Comparison of ENCODE assay signal across 8 cellular contexts in the genomic region with DNA sequence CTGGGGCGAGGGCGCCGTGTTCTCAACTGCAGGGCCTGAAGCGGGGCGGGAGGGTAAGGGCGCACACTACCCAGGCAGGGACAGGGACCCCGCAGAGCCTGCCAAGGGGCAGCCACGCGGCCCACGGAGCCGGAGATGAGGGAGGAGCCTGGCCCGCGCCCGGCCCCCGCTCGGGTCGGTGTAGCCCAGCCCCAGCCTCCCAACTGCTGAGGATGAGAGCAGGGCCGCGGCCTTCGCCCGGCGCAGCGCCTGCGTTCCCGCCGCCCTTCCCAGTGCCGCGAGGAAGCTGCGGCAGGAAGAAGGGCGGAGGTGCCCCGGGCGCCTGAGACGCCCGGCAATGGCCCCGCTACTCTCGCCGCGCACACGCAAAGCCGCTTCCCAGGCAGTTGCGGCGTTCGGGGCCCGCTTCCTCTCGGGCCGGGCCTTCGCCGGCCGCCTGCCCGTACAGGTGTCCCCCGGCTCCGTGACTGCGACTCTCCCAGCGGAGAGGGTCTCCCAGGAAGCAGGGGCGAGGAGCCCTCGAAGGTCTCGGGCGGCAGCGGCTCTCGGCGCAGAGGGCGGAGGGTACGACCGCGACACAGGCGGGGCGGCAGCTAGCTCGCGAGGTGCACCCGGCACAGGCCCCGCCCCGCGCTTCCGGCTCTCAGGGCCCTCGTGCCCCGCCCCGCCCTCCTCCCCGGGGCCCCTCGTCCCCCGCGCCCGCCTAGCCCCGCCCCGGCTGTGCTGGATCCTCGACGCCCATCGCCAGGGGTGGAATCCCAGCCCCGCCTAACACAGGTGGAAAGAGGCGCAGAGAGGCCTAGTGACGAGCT. TPM values are rescaled to one million over a fixed set of nuclear protein-coding genes. Genes with fewer than 3 reads are reported as not detected.
A peak's percentile ranks its signal among the peaks of the same experiment; 100 is the strongest.
DNase-seq lines count a peak whose midpoint lies in the region; TF ChIP-seq lines count a peak whose summit lies in the region.

No MANE protein-coding gene starts in this region.

- no peak for TF ChIP-seq CTCF in DOHH2 (IDR thresholded peaks at IDR 0.05; ENCODE audit: low read depth, low read length, poor library complexity, severe bottlenecking)
- no peak for TF ChIP-seq CTCF in Peyer's patch (IDR thresholded peaks at IDR 0.05)
- TF ChIP-seq CTCF in fibroblast of the aortic adventitia (IDR thresholded peaks at IDR 0.05; ENCODE audit: insufficient read depth, low read length) = no peak
- no peak for TF ChIP-seq CTCF in nephron progenitor cell (IDR thresholded peaks at IDR 0.05)
- no peak for TF ChIP-seq CTCF in stomach (IDR thresholded peaks at IDR 0.05)

- peak; percentile 93 for DNase-seq in GM23248
- DNase-seq in Karpas-422 = peak; percentile 98
- peak; percentile 93 to 98 (median 98) for DNase-seq in Peyer's patch
- peak; percentile 85 to 89 for DNase-seq in activated T-helper 1 cell treated with anti-CD3 and anti-CD28 coated beads, Interleukin-2, amount 50 U/mL, for 16 hours (ENCODE audit: low read depth in 1 of 2, low spot score in 1 of 2)
- DNase-seq in fibroblast of the aortic adventitia (ENCODE audit: low read depth) = peak; percentile 27
- peak; percentile 94 for DNase-seq in nephron progenitor cell
- peak; percentile 95 for DNase-seq in stomach

- peak overlapping the region; percentile 86 for H3K4me3 ChIP-seq in DOHH2 (ENCODE audit: low read length)
- peak overlapping the region; percentile 88 for H3K4me3 ChIP-seq in GM23248
- peak overlapping the region; percentile 83 for H3K4me3 ChIP-seq in Karpas-422 (ENCODE audit: low read length)
- H3K4me3 ChIP-seq in Peyer's patch = peak overlapping the region; percentile 70 to 93 (median 90)
- peak overlapping the region; percentile 65 for H3K4me3 ChIP-seq in fibroblast of the aortic adventitia (ENCODE audit: low read depth, low read length)
- H3K4me3 ChIP-seq in stomach = peak overlapping the region; percentile 58 to 89 (median 66)

- peaks cover 3% of the 10 kb centered on the region for H3K27me3 Mint-ChIP-seq in nephron progenitor cell (ENCODE audit: low read depth, poor library complexity)

- TF ChIP-seq POLR2A in Peyer's patch (IDR thresholded peaks at IDR 0.05) = peak; percentile 90 to 93
- peak in 1 of 4 donors; percentile 71 for TF ChIP-seq POLR2A in stomach (IDR thresholded peaks at IDR 0.05)

- H3F3A ChIP-seq in DOHH2 (ENCODE audit: control insufficient read depth, insufficient read depth) (peaks cover 6% of the 10 kb centered on the region), GM23248 (ENCODE audit: insufficient read depth) (no peaks in the 10 kb centered on the region)

- H3K27ac ChIP-seq in DOHH2 (ENCODE audit: low read depth, low read length) (peak overlapping the region; percentile 68), GM23248 (peak overlapping the region; percentile 54), Karpas-422 (ENCODE audit: low read length) (peak overlapping the region; percentile 50; the same call in 1 of the 2 replicates), Peyer's patch (peak overlapping the region; percentile 95 to 100 (median 98)), stomach (peak overlapping the region; percentile 92 to 100 (median 99))

- peak overlapping the region; percentile 94 for H2AFZ ChIP-seq in GM23248
- peak overlapping the region; percentile 93 for H2AFZ ChIP-seq in Karpas-422 (ENCODE audit: low read length)

- H3K27ac Mint-ChIP-seq in nephron progenitor cell = peak overlapping the region; percentile 66

- in situ Hi-C loops in GM23248 (cut with MboI) = no loop called here

- peaks cover 11% of the 10 kb centered on the region for H3K79me2 ChIP-seq in DOHH2 (ENCODE audit: control insufficient read depth, low read length)
- H3K79me2 ChIP-seq in GM23248 (ENCODE audit: insufficient read depth) = no peaks in the 10 kb centered on the region
- H3K79me2 ChIP-seq in Karpas-422 (ENCODE audit: low read length) = no peaks in the 10 kb centered on the region

- H3K9me2 ChIP-seq in DOHH2 (replicated peaks; ENCODE audit: control insufficient read depth, low read length) (no peaks in the 10 kb centered on the region), GM23248 (ENCODE audit: insufficient read depth) (no peaks in the 10 kb centered on the region), Karpas-422 (replicated peaks; ENCODE audit: insufficient read depth, low read length) (no peaks in the 10 kb centered on the region)

- peaks cover 36% of the 10 kb centered on the region for H3K4me1 Mint-ChIP-seq in nephron progenitor cell

- 3 to 5% methylated on average over 56 to 58 of the region's 90 CpGs for WGBS in GM23248 (ENCODE audit: low coverage in 1 of 2, low lambda C conversion rate in 2 of 2, missing lambda C conversion rate in 2 of 2), 2 experiments
- 1 to 5% (median 2%) methylated on average over 8 to 90 of the region's 90 CpGs for WGBS in stomach, 5 donors

- H3K4me2 ChIP-seq in DOHH2 (ENCODE audit: low read length) = peak overlapping the region; percentile 83
- peak overlapping the region; percentile 67 for H3K4me2 ChIP-seq in GM23248 (ENCODE audit: unreplicated experiment)
- peak overlapping the region; percentile 97 for H3K4me2 ChIP-seq in Karpas-422 (ENCODE audit: low read depth, low read length, poor library complexity, severe bottlenecking)

- peaks cover 7% of the 10 kb centered on the region for H3K36me3 Mint-ChIP-seq in nephron progenitor cell (ENCODE audit: low read depth)

- H4K20me1 ChIP-seq in DOHH2 (ENCODE audit: control insufficient read depth, insufficient read depth, low read depth, low read length) (peaks cover 2% of the 10 kb centered on the region; the same call in 1 of the 2 replicates), GM23248 (ENCODE audit: insufficient read depth) (no peaks in the 10 kb centered on the region), Karpas-422 (ENCODE audit: insufficient read depth, low read depth, low read length) (no peaks in the 10 kb centered on the region; the same call in 1 of the 2 replicates)

- H3K27me3 ChIP-seq in DOHH2 (ENCODE audit: control insufficient read depth, low read length) = no peaks in the 10 kb centered on the region
- H3K27me3 ChIP-seq in GM23248 (replicated peaks; ENCODE audit: insufficient read depth) = no peaks in the 10 kb centered on the region
- no peaks in the 10 kb centered on the region for H3K27me3 ChIP-seq in Karpas-422 (ENCODE audit: low read length)
- H3K27me3 ChIP-seq in Peyer's patch = no peaks in the 10 kb centered on the region
- no peaks in the 10 kb centered on the region for H3K27me3 ChIP-seq in stomach

- H3K36me3 ChIP-seq in DOHH2 (ENCODE audit: control insufficient read depth, low read length) (no peaks in the 10 kb centered on the region; the same call in 1 of the 2 replicates), GM23248 (ENCODE audit: low read depth) (no peaks in the 10 kb centered on the region), Karpas-422 (ENCODE audit: insufficient read depth, low read length) (no peaks in the 10 kb centered on the region), Peyer's patch (no peaks in the 10 kb centered on the region), stomach (no peaks in the 10 kb centered on the region)

- peak overlapping the region; percentile 78 for H3K4me3 Mint-ChIP-seq in nephron progenitor cell

- H3K9me3 ChIP-seq in DOHH2 (ENCODE audit: control insufficient read depth, insufficient read depth, low read length) = no peaks in the 10 kb centered on the region
- H3K9me3 ChIP-seq in GM23248 (ENCODE audit: low read depth) = no peaks in the 10 kb centered on the region
- H3K9me3 ChIP-seq in Karpas-422 (ENCODE audit: low read length) = no peaks in the 10 kb centered on the region
- H3K9me3 ChIP-seq in Peyer's patch = no peaks in the 10 kb centered on the region
- no peaks in the 10 kb centered on the region for H3K9me3 ChIP-seq in stomach

- H3K9ac ChIP-seq in GM23248 = peak overlapping the region; percentile 95
- peak overlapping the region; percentile 95 for H3K9ac ChIP-seq in Karpas-422 (ENCODE audit: low read length)

- H3K4me1 ChIP-seq in DOHH2 (ENCODE audit: control insufficient read depth, low read length) (peaks cover 22% of the 10 kb centered on the region), GM23248 (ENCODE audit: insufficient read depth) (0 out of 2 replicates have a peak, but pooled peaks cover 4% of the 10 kb centered on the region), Karpas-422 (ENCODE audit: low read length) (peaks cover 20% of the 10 kb centered on the region), Peyer's patch (peaks cover 0 to 6% (median 4%) of the 10 kb centered on the region in 4 donors), stomach (peaks cover 16 to 28% (median 26%) of the 10 kb centered on the region in 4 donors)

- no peak for TF ChIP-seq EP300 in stomach (IDR thresholded peaks at IDR 0.05)

- intact Hi-C loops in stomach (cut with DNase I; ENCODE audit: low total_unique reads) = no loop called here

- no peaks in the 10 kb centered on the region for H3K9me3 Mint-ChIP-seq in nephron progenitor cell

RNA-seq across cellular contexts. Expression of gene YY1, which starts 24.8 kb away (rescaled TPM):
- 43.3 and 45.3 TPM in 2 replicates for total RNA-seq in GM23248 (2014; rRNA removed; shearing (Covaris generic))
- polyA plus RNA-seq in GM23248 (2016; fragmentation: Nextera tagmentation; extraction: Ambion mirVana) = 34.9 and 38.2 TPM in 2 replicates
- total RNA-seq in Karpas-422 (2014; rRNA removed; shearing (Covaris generic); ENCODE audit: low replicate concordance) = 95.9 and 115 TPM in 2 replicates
- total RNA-seq in Peyer's patch = 10 to 100 TPM; 42.0 to 63.5 (median 50.9) TPM
- 43.3 and 47.3 TPM in 2 replicates for total RNA-seq in fibroblast of the aortic adventitia (ENCODE audit: low replicate concordance)
- total RNA-seq in stomach = 10 to 100 TPM; 33.0 to 68.1 (median 57.8) TPM
- 10 to 100 TPM; 23.0 to 27.0 (median 26.3) TPM for polyA plus RNA-seq in stomach

RNA-seq across cellular contexts. Expression of gene DEGS2, which starts 54.7 kb away (rescaled TPM):
- total RNA-seq in GM23248 (2014; rRNA removed; shearing (Covaris generic)) = 1.4 TPM in 1 of 2 replicates, not detected in the other
- polyA plus RNA-seq in GM23248 (2016; fragmentation: Nextera tagmentation; extraction: Ambion mirVana) (not detected in 2 replicates), stomach (1 to 10 TPM; 4.3 to 8.6 (median 7.7) TPM)
- total RNA-seq in Karpas-422 (2014; rRNA removed; shearing (Covaris generic); ENCODE audit: low replicate concordance) = 0.43 TPM in 1 of 2 replicates, not detected in the other
- total RNA-seq in Peyer's patch (10 to 100 TPM; 13.2 to 96.5 (median 77.8) TPM), fibroblast of the aortic adventitia (ENCODE audit: low replicate concordance) (0.16 TPM in 1 of 2 replicates, not detected in the other), stomach (10 to 100 TPM in 4 of 5 donors, 1 to 10 TPM in 1; 1.2 to 53.0 (median 25.0) TPM)

Comparison
In these comparisons a context has a peak if more than half of its experiments do, and no peak if none do; other contexts are left out.
1. Peak in every context shown above with its lines: DNase-seq, H3K4me3 ChIP-seq and H3K27ac ChIP-seq.
2. DNase-seq: peak in every context shown above with its lines; median percentile 98 in Karpas-422; 98 in Peyer's patch; 95 in stomach; 94 in nephron progenitor cell; 93 in GM23248; 87 in activated T-helper 1 cell treated with anti-CD3 and anti-CD28 coated beads, Interleukin-2, amount 50 U/mL, for 16 hours; 27 in fibroblast of the aortic adventitia.